ENCODE assay signal across 1 cellular context in the genomic region with DNA sequence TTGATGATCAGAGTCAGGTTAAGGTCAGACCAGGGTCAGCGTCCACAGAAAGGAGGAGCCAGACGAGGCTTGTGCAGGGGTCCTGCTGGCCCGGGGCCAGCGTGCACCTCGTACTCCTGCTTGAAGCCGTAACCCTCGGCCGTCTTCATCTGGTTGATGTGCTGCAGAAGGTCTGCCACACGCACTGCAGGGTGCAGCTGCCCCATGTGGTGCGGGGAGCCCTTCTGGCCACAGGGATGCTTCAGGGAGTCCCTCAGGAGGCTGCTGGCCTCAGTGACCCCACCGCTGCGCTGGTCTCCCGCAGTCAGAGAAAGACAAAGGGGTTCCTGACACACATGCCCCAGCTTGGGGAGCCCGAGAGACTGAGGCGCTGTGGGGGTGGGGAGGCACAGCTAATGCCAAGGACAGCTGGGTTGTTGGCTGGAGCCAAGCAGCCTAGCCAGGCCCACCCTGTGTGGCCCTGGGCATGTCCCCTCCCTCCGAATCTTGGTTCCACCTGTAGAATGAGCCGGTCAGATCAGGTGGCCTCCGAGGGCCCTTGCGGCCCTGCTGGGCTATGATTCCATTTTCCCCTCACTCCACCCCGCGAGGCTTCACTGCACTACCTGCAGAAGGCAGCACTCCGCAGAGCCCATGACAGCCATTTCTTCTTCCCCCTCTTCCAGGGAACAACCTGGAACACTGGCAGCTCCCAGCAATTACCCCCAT.
TF ChIP-seq lines count a peak whose summit lies in the region.

No MANE protein-coding gene starts in this region.

TF ChIP-seq in WTC11, 78 proteins besides CTCF, POLR2A, EP300 and RAD21 (continued from another document):
- TF ChIP-seq, protein P1, sequence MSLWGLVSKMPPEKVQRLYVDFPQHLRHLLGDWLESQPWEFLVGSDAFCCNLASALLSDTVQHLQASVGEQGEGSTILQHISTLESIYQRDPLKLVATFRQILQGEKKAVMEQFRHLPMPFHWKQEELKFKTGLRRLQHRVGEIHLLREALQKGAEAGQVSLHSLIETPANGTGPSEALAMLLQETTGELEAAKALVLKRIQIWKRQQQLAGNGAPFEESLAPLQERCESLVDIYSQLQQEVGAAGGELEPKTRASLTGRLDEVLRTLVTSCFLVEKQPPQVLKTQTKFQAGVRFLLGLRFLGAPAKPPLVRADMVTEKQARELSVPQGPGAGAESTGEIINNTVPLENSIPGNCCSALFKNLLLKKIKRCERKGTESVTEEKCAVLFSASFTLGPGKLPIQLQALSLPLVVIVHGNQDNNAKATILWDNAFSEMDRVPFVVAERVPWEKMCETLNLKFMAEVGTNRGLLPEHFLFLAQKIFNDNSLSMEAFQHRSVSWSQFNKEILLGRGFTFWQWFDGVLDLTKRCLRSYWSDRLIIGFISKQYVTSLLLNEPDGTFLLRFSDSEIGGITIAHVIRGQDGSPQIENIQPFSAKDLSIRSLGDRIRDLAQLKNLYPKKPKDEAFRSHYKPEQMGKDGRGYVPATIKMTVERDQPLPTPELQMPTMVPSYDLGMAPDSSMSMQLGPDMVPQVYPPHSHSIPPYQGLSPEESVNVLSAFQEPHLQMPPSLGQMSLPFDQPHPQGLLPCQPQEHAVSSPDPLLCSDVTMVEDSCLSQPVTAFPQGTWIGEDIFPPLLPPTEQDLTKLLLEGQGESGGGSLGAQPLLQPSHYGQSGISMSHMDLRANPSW (CRISPR knock-in tag; conservative IDR thresholded peaks at IDR 0.05; ENCODE audit: low read depth): no peak
- TF ChIP-seq ZNF138 (CRISPR knock-in tag; conservative IDR thresholded peaks at IDR 0.05) (no peak), TCF7 (CRISPR knock-in tag; IDR thresholded peaks at IDR 0.05; ENCODE audit: low read depth) (no peak), CREM (CRISPR knock-in tag; IDR thresholded peaks at IDR 0.05) (no peak), IRF2 (CRISPR knock-in tag; IDR thresholded peaks at IDR 0.05; ENCODE audit: borderline replicate concordance, low read depth) (no peak)
- TF ChIP-seq, protein P2, sequence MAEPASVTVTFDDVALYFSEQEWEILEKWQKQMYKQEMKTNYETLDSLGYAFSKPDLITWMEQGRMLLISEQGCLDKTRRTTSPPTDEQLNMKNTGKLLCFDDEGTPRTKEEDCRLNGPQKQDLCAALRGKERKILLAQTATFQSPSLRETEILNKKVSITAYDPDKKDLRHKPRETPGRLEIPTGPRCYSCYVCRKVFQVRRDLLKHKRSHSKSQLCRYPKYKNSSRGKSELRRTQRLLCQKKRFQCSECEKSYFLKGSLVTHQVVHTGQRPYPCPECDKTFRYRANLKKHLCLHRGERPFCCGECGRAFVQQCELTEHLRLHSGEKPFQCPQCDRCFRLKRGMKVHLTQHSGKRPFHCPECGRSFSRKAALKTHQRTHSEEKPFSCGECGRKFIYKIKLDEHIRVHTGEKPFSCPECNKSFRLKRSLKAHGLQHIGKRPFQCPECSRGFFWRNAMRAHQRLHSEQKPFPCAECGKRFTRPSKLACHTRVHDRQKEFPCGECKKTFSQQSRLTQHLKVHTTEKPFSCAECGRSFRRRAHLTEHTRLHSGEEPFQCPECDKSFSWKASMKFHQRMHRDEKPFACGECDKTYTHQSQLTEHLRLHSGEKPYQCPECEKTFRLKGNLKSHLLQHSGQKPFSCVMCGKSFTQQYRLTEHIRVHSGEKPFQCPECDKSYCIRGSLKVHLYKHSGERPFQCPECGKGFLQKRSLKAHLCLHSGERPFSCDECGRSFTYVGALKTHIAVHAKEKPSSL (CRISPR knock-in tag; conservative IDR thresholded peaks at IDR 0.05): no peak
